ENCODE assay signal across 8 cellular contexts in genomic region chr5:133052317-133053175, GRCh38. TPM values are rescaled to one million over a fixed set of nuclear protein-coding genes. Genes with fewer than 3 reads are reported as not detected.
DNase-seq lines count a peak whose midpoint lies in the region; ATAC-seq and TF ChIP-seq lines count a peak whose summit lies in the region.

No MANE protein-coding gene starts in this region.

- peak; percentile 80 for DNase-seq in CD1c-positive myeloid dendritic cell (ENCODE audit: extremely low spot score)
- peak; percentile 70 for DNase-seq in activated naive CD4-positive, alpha-beta T cell treated with anti-CD3 and anti-CD28 coated beads, Interleukin-2, amount 10 ng/mL, durations not matched to agents 7 days and 5 days
- peak; percentile 75 for DNase-seq in glutamatergic neuron
- DNase-seq in osteocyte (ENCODE audit: extremely low spot score, unreplicated experiment) = peak; percentile 88
- DNase-seq in transverse colon = peak; percentile 80

- no peaks in the 10 kb centered on the region for H3K36me3 ChIP-seq in transverse colon

- peak overlapping the region; percentile 94 for H3K4me3 Mint-ChIP-seq in activated naive CD4-positive, alpha-beta T cell treated with anti-CD3 and anti-CD28 coated beads, Interleukin-2, amount 10 ng/mL, durations not matched to agents 7 days and 5 days
- peak overlapping the region; percentile 89 for H3K4me3 Mint-ChIP-seq in glutamatergic neuron (ENCODE audit: unreplicated experiment)
- peak overlapping the region; percentile 94 for H3K4me3 Mint-ChIP-seq in osteocyte (ENCODE audit: unreplicated experiment)

- no peak for TF ChIP-seq EP300 in transverse colon (IDR thresholded peaks at IDR 0.05; ENCODE audit: low read depth)

- peaks cover 48% of the 10 kb centered on the region for H3K4me1 Mint-ChIP-seq in activated naive CD4-positive, alpha-beta T cell treated with anti-CD3 and anti-CD28 coated beads, Interleukin-2, amount 10 ng/mL, durations not matched to agents 7 days and 5 days
- peaks cover 7% of the 10 kb centered on the region for H3K4me1 Mint-ChIP-seq in glutamatergic neuron (ENCODE audit: low read depth, unreplicated experiment)
- peaks cover 63% of the 10 kb centered on the region for H3K4me1 Mint-ChIP-seq in osteocyte (ENCODE audit: unreplicated experiment)

- intact Hi-C loops in transverse colon (cut with DNase I; ENCODE audit: low total_unique reads) = loop anchor here (2.0 kb wide), 1 partner anchor 90 kb away; the partner anchor contains the start of gene AFF4

- H3K4me1 ChIP-seq in transverse colon = peaks cover 18 to 68% (median 44%) of the 10 kb centered on the region in 4 donors

- in situ Hi-C loops in transverse colon (cut with MboI; ENCODE audit: low pct_ligation_motif_present in 1 of 4, low pct_unique_long_range_greater_than_20kb in 1 of 4, low sequenced_read_pairs in 3 of 4) = no loop called here

- H3K27ac Mint-ChIP-seq in activated naive CD4-positive, alpha-beta T cell treated with anti-CD3 and anti-CD28 coated beads, Interleukin-2, amount 10 ng/mL, durations not matched to agents 7 days and 5 days = peak overlapping the region; percentile 100
- H3K27ac Mint-ChIP-seq in glutamatergic neuron (ENCODE audit: unreplicated experiment) = peak overlapping the region; percentile 86
- H3K27ac Mint-ChIP-seq in osteocyte (ENCODE audit: unreplicated experiment) = peak overlapping the region; percentile 99

- H3K27me3 Mint-ChIP-seq in activated naive CD4-positive, alpha-beta T cell treated with anti-CD3 and anti-CD28 coated beads, Interleukin-2, amount 10 ng/mL, durations not matched to agents 7 days and 5 days = no peaks in the 10 kb centered on the region
- H3K27me3 Mint-ChIP-seq in glutamatergic neuron (ENCODE audit: unreplicated experiment) = peaks cover 6% of the 10 kb centered on the region
- H3K27me3 Mint-ChIP-seq in osteocyte (ENCODE audit: unreplicated experiment) = no peaks in the 10 kb centered on the region

- no peaks in the 10 kb centered on the region for H3K27me3 ChIP-seq in transverse colon

- H3K4me3 ChIP-seq in transverse colon = peak overlapping the region; percentile 37 to 94 (median 88)

- no peaks in the 10 kb centered on the region for H3K9me3 Mint-ChIP-seq in activated naive CD4-positive, alpha-beta T cell treated with anti-CD3 and anti-CD28 coated beads, Interleukin-2, amount 10 ng/mL, durations not matched to agents 7 days and 5 days
- peaks cover 6% of the 10 kb centered on the region for H3K9me3 Mint-ChIP-seq in glutamatergic neuron (ENCODE audit: unreplicated experiment)
- no peaks in the 10 kb centered on the region for H3K9me3 Mint-ChIP-seq in osteocyte (ENCODE audit: unreplicated experiment)

- H3K9me3 ChIP-seq in transverse colon = no peaks in the 10 kb centered on the region

- peak; percentile 45 for TF ChIP-seq POLR2A in GM19193 (IDR thresholded peaks at IDR 0.05; ENCODE audit: extremely low read depth, insufficient read depth, insufficient read length)
- peak; percentile 53 for TF ChIP-seq POLR2A in Raji (IDR thresholded peaks at IDR 0.05; ENCODE audit: insufficient read depth, low read depth, low read length)
- no peak for TF ChIP-seq POLR2A in transverse colon (IDR thresholded peaks at IDR 0.05)

- peak overlapping the region; percentile 94 to 99 (median 98) for H3K27ac ChIP-seq in transverse colon

- ATAC-seq in HG03354 (IDR thresholded peaks at IDR 0.05; ENCODE audit: poor library complexity, severe bottlenecking, unreplicated experiment) = peak; percentile 38

- CTCF ChIA-PET in activated naive CD4-positive, alpha-beta T cell treated with anti-CD3 and anti-CD28 coated beads, Interleukin-2, amount 10 ng/mL, durations not matched to agents 7 days and 5 days (lab: Charles Lee) = interaction anchor here (1.1 kb wide), 2 partner anchors 26 to 169 kb away, joined by 3 to 5 read pairs; no protein-coding TSS in a partner anchor

- 0 to 1% methylated on average over 11 to 57 of the region's 59 CpGs for WGBS in transverse colon (ENCODE audit: low coverage in 1 of 2), 2 donors

- TF ChIP-seq CTCF in glutamatergic neuron (IDR thresholded peaks at IDR 0.05; ENCODE audit: partially characterized antibody, unreplicated experiment) (no peak), osteocyte (IDR thresholded peaks at IDR 0.05) (no peak), transverse colon (IDR thresholded peaks at IDR 0.05) (no peak)

- peaks cover 7% of the 10 kb centered on the region for H3K36me3 Mint-ChIP-seq in activated naive CD4-positive, alpha-beta T cell treated with anti-CD3 and anti-CD28 coated beads, Interleukin-2, amount 10 ng/mL, durations not matched to agents 7 days and 5 days
- H3K36me3 Mint-ChIP-seq in glutamatergic neuron (ENCODE audit: unreplicated experiment) = no peaks in the 10 kb centered on the region
- H3K36me3 Mint-ChIP-seq in osteocyte (ENCODE audit: unreplicated experiment) = no peaks in the 10 kb centered on the region

RNA-seq across cellular contexts. Expression of gene HSPA4, which starts 0.7 kb away (rescaled TPM):
- total RNA-seq in glutamatergic neuron (ENCODE audit: unreplicated experiment) = 96.6 TPM
- total RNA-seq in osteocyte = 94.9 and 107 TPM in 2 replicates
- 10 to 100 TPM; 34.4 to 52.5 (median 46.5) TPM for total RNA-seq in transverse colon

RNA-seq across cellular contexts. Expression of gene ZCCHC10, which starts 26.2 kb away (rescaled TPM):
- total RNA-seq in glutamatergic neuron (ENCODE audit: unreplicated experiment) = 26.1 TPM
- total RNA-seq in osteocyte = 17.8 and 21.0 TPM in 2 replicates
- total RNA-seq in transverse colon = 10 to 100 TPM; 19.1 to 37.4 (median 25.7) TPM

Comparison
In these comparisons a context has a peak if more than half of its experiments do, and no peak if none do; other contexts are left out.
1. Peak in every context shown above with its lines: DNase-seq, ATAC-seq, H3K4me3 ChIP-seq and H3K27ac ChIP-seq.